In genomic region chr5:180119886-180120220, GRCh38 we compare ENCODE assay signal across 19 cellular contexts.
"Had no signal": no experiment of that assay in that cellular context is flagged by ENCODE, and none has a peak within 500 bp of the region (broad histone marks: within the 10 kb centered on the region; RNA-seq: fewer than 3 reads in every experiment).

No MANE protein-coding gene starts in this region.

- H3K4me3 ChIP-seq: gastrocnemius medialis, left lung, pancreas, smooth muscle cell, suprapubic skin, transverse colon had no signal

- H3K4me1 ChIP-seq: gastrocnemius medialis, left lung, pancreas, suprapubic skin, transverse colon had no signal

- H3K9me3 ChIP-seq: gastrocnemius medialis, left lung, pancreas, suprapubic skin, transverse colon had no signal

- H3K27ac ChIP-seq: epithelial cell of prostate, gastrocnemius medialis, left lung, pancreas, suprapubic skin, transverse colon had no signal

- H3K27me3 ChIP-seq: pancreas had no signal

- ATAC-seq: esophagus mucosa; gastrocnemius medialis; left lung; naive thymus-derived CD8-positive, alpha-beta T cell; sciatic nerve had no signal

- DNase-seq: effector CD8-positive, alpha-beta T cell; foreskin fibroblast; gastrocnemius medialis; mesendoderm; midbrain; naive thymus-derived CD8-positive, alpha-beta T cell; nephron progenitor cell; occipital lobe; stimulated activated CD4-positive, alpha-beta T cell treated with anti-CD3 and anti-CD28 coated beads, Interleukin-12 subunit alpha, Interleukin-12 subunit beta, amount 100 ng/mL, for 4 hours; stimulated activated CD4-positive, alpha-beta T cell treated with anti-CD3 and anti-CD28 coated beads, Interleukin-2, amount 100 ng/mL, for 24 hours; stimulated activated CD4-positive, alpha-beta T cell treated with anti-CD3 and anti-CD28 coated beads, Interleukin-4, amount 100 ng/mL, for 24 hours; transverse colon had no signal

- H3K4me2 ChIP-seq: smooth muscle cell had no signal

- H3K36me3 ChIP-seq: gastrocnemius medialis, left lung, pancreas, suprapubic skin, transverse colon had no signal
